ENCODE assay signal across 8 cellular contexts in genomic region chr21:34885636-34886553, GRCh38.
DNase-seq lines count a peak whose midpoint lies in the region; ATAC-seq and TF ChIP-seq lines count a peak whose summit lies in the region.

No MANE protein-coding gene starts in this region.

- TF ChIP-seq CTCF in DOHH2 (IDR thresholded peaks at IDR 0.05; ENCODE audit: low read depth, low read length, poor library complexity, severe bottlenecking) (no peak), NB4 (IDR thresholded peaks at IDR 0.05; ENCODE audit: low read depth, low read length) (no peak), MCF 10A (IDR thresholded peaks at IDR 0.05; ENCODE audit: unreplicated experiment) (no peak), mesothelial cell of epicardium (IDR thresholded peaks at IDR 0.05; ENCODE audit: unreplicated experiment) (no peak)

- H3K4me1 ChIP-seq in DOHH2 (ENCODE audit: control insufficient read depth, low read length), result peaks cover 53% of the 10 kb centered on the region

- H3K9me2 ChIP-seq in DOHH2 (replicated peaks; ENCODE audit: control insufficient read depth, low read length), result no peaks in the 10 kb centered on the region

- no peaks in the 10 kb centered on the region for H3K9me3 Mint-ChIP-seq in MCF 10A (ENCODE audit: unreplicated experiment)
- no peaks in the 10 kb centered on the region for H3K9me3 Mint-ChIP-seq in mesothelial cell of epicardium

- peaks cover 87% of the 10 kb centered on the region for H3K79me2 ChIP-seq in DOHH2 (ENCODE audit: control insufficient read depth, low read length)

- H3K27ac ChIP-seq in DOHH2 (ENCODE audit: low read depth, low read length), result peak overlapping the region; percentile 84

- CTCF ChIA-PET in MCF 10A (lab: Yijun Ruan, JAX), result interaction anchor here (0.6 to 7.5 kb wide), 20 partner anchors 18 to 1433 kb away, joined by 3 to 78 read pairs (median 4); no protein-coding TSS in a partner anchor

- H3K9me3 ChIP-seq in DOHH2 (ENCODE audit: control insufficient read depth, insufficient read depth, low read length), result no peaks in the 10 kb centered on the region

- H3K27me3 Mint-ChIP-seq in MCF 10A (ENCODE audit: insufficient read depth, unreplicated experiment) (no peaks in the 10 kb centered on the region), mesothelial cell of epicardium (ENCODE audit: low read depth) (peaks cover 3% of the 10 kb centered on the region)

- H3K27ac Mint-ChIP-seq in MCF 10A (ENCODE audit: low read depth, unreplicated experiment), result peak overlapping the region; percentile 91
- peak overlapping the region; percentile 93 for H3K27ac Mint-ChIP-seq in mesothelial cell of epicardium

- H3K4me1 Mint-ChIP-seq in MCF 10A (ENCODE audit: insufficient read depth, unreplicated experiment), result peaks cover 28% of the 10 kb centered on the region
- peaks cover 54% of the 10 kb centered on the region for H3K4me1 Mint-ChIP-seq in mesothelial cell of epicardium

- H3K4me3 Mint-ChIP-seq in MCF 10A (ENCODE audit: unreplicated experiment) (peak overlapping the region; percentile 99), mesothelial cell of epicardium (peak overlapping the region; percentile 82)

- intact Hi-C loops in MCF 10A (cut with micrococcal nuclease), result loop anchor here (10.0 kb wide), 1 partner anchor 369 kb away; no protein-coding TSS in a partner anchor

- DNase-seq in NB4 (ENCODE audit: low read depth), result no peak
- peak; percentile 39 for DNase-seq in MCF 10A (ENCODE audit: unreplicated experiment)
- DNase-seq in mesothelial cell of epicardium (ENCODE audit: low spot score in 2 of 2, unreplicated experiment in 2 of 2), result no peak
- DNase-seq in superior temporal gyrus (ENCODE audit: extremely low spot score), result no peak

- H4K20me1 ChIP-seq in DOHH2 (ENCODE audit: control insufficient read depth, insufficient read depth, low read depth, low read length), result no peaks in the 10 kb centered on the region; the same call in 1 of the 2 replicates

- POLR2A ChIA-PET in MCF 10A (lab: Yijun Ruan, JAX), result interaction anchor here (0.6 to 16.3 kb wide), 25 partner anchors 8 to 954 kb away, joined by 3 to 972 read pairs (median 4); no protein-coding TSS in a partner anchor

- H3F3A ChIP-seq in DOHH2 (ENCODE audit: control insufficient read depth, insufficient read depth), result peaks cover 26% of the 10 kb centered on the region

- no peak for TF ChIP-seq POLR2A in NB4 (IDR thresholded peaks at IDR 0.05; ENCODE audit: extremely low read depth, insufficient read length)

- peak overlapping the region; percentile 79 for H3K4me2 ChIP-seq in DOHH2 (ENCODE audit: low read length)

- ATAC-seq in HG02763 (IDR thresholded peaks at IDR 0.05; ENCODE audit: unreplicated experiment) (no peak), GM21360 (IDR thresholded peaks at IDR 0.05; ENCODE audit: unreplicated experiment) (no peak), GM21526 (IDR thresholded peaks at IDR 0.05; ENCODE audit: low FRiP score, unreplicated experiment) (no peak)

- BruUV-seq in MCF 10A (replicated peaks; lab: Mats Ljungman, UMichigan), result no TSS peak

- H3K36me3 ChIP-seq in DOHH2 (ENCODE audit: control insufficient read depth, low read length), result peaks cover 57% of the 10 kb centered on the region

- H3K36me3 Mint-ChIP-seq in MCF 10A (ENCODE audit: insufficient read depth, unreplicated experiment) (peaks cover 11% of the 10 kb centered on the region), mesothelial cell of epicardium (no peaks in the 10 kb centered on the region)

- H3K4me3 ChIP-seq in DOHH2 (ENCODE audit: low read length), result peak overlapping the region; percentile 76
- H3K4me3 ChIP-seq in NB4 (ENCODE audit: low read depth, low read length), result peak overlapping the region; percentile 99

- no peaks in the 10 kb centered on the region for H3K27me3 ChIP-seq in DOHH2 (ENCODE audit: control insufficient read depth, low read length)
